ENCODE assay signal across 18 cellular contexts in genomic region chr2:161651547-161651946, GRCh38. TPM values are rescaled to one million over a fixed set of nuclear protein-coding genes. Genes with fewer than 3 reads are reported as not detected.
DNase-seq lines count a peak whose midpoint lies in the region; ATAC-seq, FAIRE-seq and TF ChIP-seq lines count a peak whose summit lies in the region.
"Had no signal": no experiment of that assay in that cellular context is flagged by ENCODE, and none has a peak within 500 bp of the region (broad histone marks: within the 10 kb centered on the region; RNA-seq: fewer than 3 reads in every experiment).

No MANE protein-coding gene starts in this region.

- H2BK120ac ChIP-seq in H1 (replicated peaks; ENCODE audit: low read depth, low read length): no peak overlapping the region
- no peak overlapping the region for H2BK120ac ChIP-seq in neuronal stem cell (ENCODE audit: low read depth, low read length)

- no peaks in the 10 kb centered on the region for H3K27me3 ChIP-seq in DND-41 (ENCODE audit: insufficient read depth, low read length, poor library complexity)
- H3K27me3 ChIP-seq in H1 (replicated peaks in 1 of 4; ENCODE audit: control insufficient read depth in 3 of 4, extremely low read depth in 1 of 4, insufficient read depth in 3 of 4, low read length in 3 of 4): no peaks in the 10 kb centered on the region
- H3K27me3 ChIP-seq in neuronal stem cell (ENCODE audit: control insufficient read depth in 3 of 3, insufficient read depth in 3 of 3, low read depth in 1 of 3, low read length in 3 of 3): no peaks in the 10 kb centered on the region
- H3K27me3 ChIP-seq in MM.1S (replicated peaks; ENCODE audit: insufficient read depth, low read length): no peaks in the 10 kb centered on the region

- H3K9me2 ChIP-seq in MM.1S (replicated peaks; ENCODE audit: insufficient read depth, low read length): no peaks in the 10 kb centered on the region

- H3K14ac ChIP-seq in H1 (ENCODE audit: insufficient read length) (no peak overlapping the region), neuronal stem cell (ENCODE audit: low read length) (peak overlapping the region; percentile 71)

- no peak for TF ChIP-seq CTCF in DND-41 (IDR thresholded peaks at IDR 0.05; ENCODE audit: borderline replicate concordance, extremely low read depth, low read length, poor library complexity, severe bottlenecking)
- TF ChIP-seq CTCF in H1 (IDR thresholded peaks at IDR 0.05; ENCODE audit: control extremely low read depth in 1 of 3, insufficient read depth in 1 of 3, low read depth in 1 of 3, low read length in 3 of 3): no peak
- no peak for TF ChIP-seq CTCF in MM.1S (IDR thresholded peaks at IDR 0.05; ENCODE audit: low read length)
- no peak for TF ChIP-seq CTCF in omental fat pad (IDR thresholded peaks at IDR 0.05)

- H3K9ac ChIP-seq in DND-41 (ENCODE audit: low read depth, low read length) (no peak overlapping the region), H1 (replicated peaks in 1 of 4; ENCODE audit: extremely low read depth in 1 of 4, low read depth in 3 of 4, low read length in 3 of 4) (no peak overlapping the region), neuronal stem cell (ENCODE audit: low read depth, low read length, poor library complexity) (no peak overlapping the region), MM.1S (ENCODE audit: low read length) (no peak overlapping the region)

- H4K8ac ChIP-seq in H1 (ENCODE audit: extremely low read depth, insufficient read depth, low read length): no peak overlapping the region
- H4K8ac ChIP-seq in neuronal stem cell (ENCODE audit: low read depth, low read length): no peak overlapping the region

- CTCF ChIA-PET in H1 (lab: Charles Lee; ENCODE audit: partially characterized antibody): interaction anchor here (0.5 to 0.8 kb wide), 3 partner anchors 9 to 205 kb away, joined by 3 to 4 read pairs (median 3); no protein-coding TSS in a partner anchor

- no peaks in the 10 kb centered on the region for H3K36me3 ChIP-seq in DND-41 (ENCODE audit: insufficient read depth, low read length)
- H3K36me3 ChIP-seq in H1 (ENCODE audit: control insufficient read depth in 2 of 4, insufficient read depth in 4 of 4, low read length in 3 of 4): no peaks in the 10 kb centered on the region
- no peaks in the 10 kb centered on the region for H3K36me3 ChIP-seq in neuronal stem cell (replicated peaks in 1 of 2; ENCODE audit: control insufficient read depth in 2 of 2, insufficient read depth in 2 of 2, low read length in 2 of 2)
- no peaks in the 10 kb centered on the region for H3K36me3 ChIP-seq in MM.1S (replicated peaks; ENCODE audit: insufficient read depth, low read length)

- H3K9me3 ChIP-seq in DND-41 (ENCODE audit: insufficient read depth, low read length, severe bottlenecking) (no peaks in the 10 kb centered on the region), H1 (ENCODE audit: insufficient read depth in 2 of 2, low read depth in 1 of 2, low read length in 1 of 2) (peaks cover 0 to 10% of the 10 kb centered on the region in 2 experiments; a peak in 2 of 4 replicates), neuronal stem cell (replicated peaks in 1 of 2; ENCODE audit: control insufficient read depth in 2 of 2, insufficient read depth in 1 of 2, low read depth in 1 of 2, low read length in 2 of 2) (peaks cover 0 to 3% of the 10 kb centered on the region in 2 donors), MM.1S (replicated peaks; ENCODE audit: insufficient read depth, low read length) (no peaks in the 10 kb centered on the region)

- H2AFZ ChIP-seq in DND-41 (ENCODE audit: low read depth, low read length) (no peak overlapping the region), H1 (ENCODE audit: low read length) (no peak overlapping the region), neuronal stem cell (ENCODE audit: low read length) (no peak overlapping the region), MM.1S (ENCODE audit: low read length) (no peak overlapping the region)

- FAIRE-seq in H1 (lab: Jason Lieb, UNC): no peak
- FAIRE-seq: GM12878, GM18507 had no signal

- H3K56ac ChIP-seq in H1 (replicated peaks; ENCODE audit: insufficient read length, low read depth, low read length): no peak overlapping the region

- H2BK20ac ChIP-seq in H1 (ENCODE audit: low read length): no peak overlapping the region

- H3K23ac ChIP-seq in H1 (ENCODE audit: insufficient read length) (no peak overlapping the region), neuronal stem cell (ENCODE audit: low read depth, low read length, poor library complexity) (peak overlapping the region; percentile 55)

- H2AK5ac ChIP-seq in H1 (ENCODE audit: low read depth, low read length) (no peak overlapping the region), neuronal stem cell (ENCODE audit: low read depth, low read length) (no peak overlapping the region)

- H3K79me2 ChIP-seq in DND-41 (ENCODE audit: insufficient read depth, low read length) (no peaks in the 10 kb centered on the region), H1 (ENCODE audit: control insufficient read depth in 1 of 2, insufficient read depth in 2 of 2, low read length in 2 of 2) (no peaks in the 10 kb centered on the region), MM.1S (ENCODE audit: low read length) (no peaks in the 10 kb centered on the region)

- no peak overlapping the region for H4K5ac ChIP-seq in H1 (ENCODE audit: insufficient read length, low read depth, low read length)

- H3K4ac ChIP-seq in H1 (replicated peaks; ENCODE audit: insufficient read length, low read depth, low read length) (no peak overlapping the region), neuronal stem cell (ENCODE audit: low read length) (no peak overlapping the region)

- H2BK12ac ChIP-seq in H1 (ENCODE audit: low read depth, low read length) (no peak overlapping the region), neuronal stem cell (ENCODE audit: low read length) (no peak overlapping the region)

- H3K4me2 ChIP-seq in DND-41 (ENCODE audit: insufficient read depth, low read length) (no peak overlapping the region), H1 (ENCODE audit: insufficient read depth in 1 of 2, low read depth in 2 of 2, low read length in 2 of 2) (no peak overlapping the region), neuronal stem cell (ENCODE audit: insufficient read depth, low read length, poor library complexity, severe bottlenecking) (no peak overlapping the region), MM.1S (ENCODE audit: low read depth, low read length) (no peak overlapping the region)

- no peak for TF ChIP-seq POLR2A in H1 (IDR thresholded peaks at IDR 0.05; ENCODE audit: control extremely low read depth in 1 of 2, low read depth in 2 of 2, low read length in 2 of 2)

- no peak for TF ChIP-seq RAD21 in H1 (IDR thresholded peaks at IDR 0.05 in 1 of 2, conservative IDR thresholded peaks at IDR 0.05 in 1 of 2; ENCODE audit: low read depth in 2 of 2, low read length in 2 of 2)

- H3K4me1 ChIP-seq in DND-41 (ENCODE audit: insufficient read depth, low read length) (no peaks in the 10 kb centered on the region), H1 (replicated peaks in 1 of 4; ENCODE audit: control insufficient read depth in 3 of 4, insufficient read depth in 4 of 4, low read length in 3 of 4) (no peaks in the 10 kb centered on the region), neuronal stem cell (ENCODE audit: control insufficient read depth in 2 of 2, insufficient read depth in 1 of 2, low read depth in 1 of 2, low read length in 2 of 2) (no peaks in the 10 kb centered on the region), MM.1S (ENCODE audit: low read length) (no peaks in the 10 kb centered on the region)

- no peak overlapping the region for H4K91ac ChIP-seq in H1 (replicated peaks; ENCODE audit: insufficient read length, low read length)
- H4K91ac ChIP-seq in neuronal stem cell (ENCODE audit: low read depth, low read length, poor library complexity): no peak overlapping the region

- H3K23me2 ChIP-seq in H1 (ENCODE audit: low read depth, low read length): no peaks in the 10 kb centered on the region

- H3K27ac ChIP-seq in DND-41 (ENCODE audit: low read length) (no peak overlapping the region), H1 (ENCODE audit: low read depth, low read length) (no peak overlapping the region), neuronal stem cell (replicated peaks; ENCODE audit: low read length) (no peak overlapping the region), MM.1S (ENCODE audit: low read length) (no peak overlapping the region)
- H3K27ac ChIP-seq: SK-N-MC had no signal

- DNase-seq in DND-41: no peak
- peak; percentile 32 for DNase-seq in LHCN-M2 (ENCODE audit: low read depth)
- DNase-seq in H1 (ENCODE audit: low read depth in 1 of 2, low spot score in 2 of 2): no peak
- DNase-seq in neuronal stem cell (ENCODE audit: low spot score): no peak
- DNase-seq in HuH-7.5 (ENCODE audit: low spot score): no peak
- no peak for DNase-seq in MM.1S
- DNase-seq in omental fat pad (ENCODE audit: low spot score): no peak
- DNase-seq: HCEC 1CT, NCI-H1048, NCI-H146, NCI-H2171 treated with DMSO at 0.1 percent for 48 hours, T-cell had no signal

- 97% methylated on average over 9 of the region's 11 CpGs; no CpG with 5 or more reads in 1 of the 2 experiments for WGBS in H1 (ENCODE audit: extremely low coverage in 1 of 2, insufficient coverage in 1 of 2, insufficient read length in 1 of 2, insufficient replicate concordance in 2 of 2, low coverage in 1 of 2, low lambda C conversion rate in 2 of 2, missing lambda C conversion rate in 1 of 2), 2 experiments
- WGBS in neuronal stem cell (ENCODE audit: extremely low coverage in 2 of 2, insufficient read length in 2 of 2, insufficient replicate concordance in 1 of 2), 2 donors: no CpG with 5 or more reads among the region's 11 CpGs

- TF ChIP-seq EP300 in H1 (IDR thresholded peaks at IDR 0.05; ENCODE audit: borderline replicate concordance in 1 of 2, low read depth in 2 of 2, low read length in 2 of 2): no peak

- H2BK5ac ChIP-seq in H1 (ENCODE audit: low read depth, low read length): no peak overlapping the region
- no peak overlapping the region for H2BK5ac ChIP-seq in neuronal stem cell (ENCODE audit: low read length)

- ATAC-seq in DND-41 (ENCODE audit: insufficient read depth, low read depth) (peak; percentile 37; the same call in 2 of the 3 replicates), omental fat pad (ENCODE audit: low FRiP score) (no peak)
- ATAC-seq: GM12878, T-cell had no signal

- H3F3A ChIP-seq in MM.1S (ENCODE audit: insufficient read depth, low read length): no peaks in the 10 kb centered on the region

- H4K20me1 ChIP-seq in DND-41 (ENCODE audit: insufficient read depth, low read length): no peaks in the 10 kb centered on the region
- no peaks in the 10 kb centered on the region for H4K20me1 ChIP-seq in H1 (replicated peaks in 1 of 2; ENCODE audit: control insufficient read depth in 1 of 2, insufficient read depth in 2 of 2, low read length in 2 of 2)
- no peaks in the 10 kb centered on the region for H4K20me1 ChIP-seq in MM.1S (ENCODE audit: insufficient read depth, low read length)

- no peaks in the 10 kb centered on the region for H3K79me1 ChIP-seq in H1 (ENCODE audit: low read depth, low read length)
- peaks cover 2% of the 10 kb centered on the region for H3K79me1 ChIP-seq in neuronal stem cell (ENCODE audit: low read depth, low read length)

- H2BK15ac ChIP-seq in H1 (ENCODE audit: low read length): 0 out of 2 replicates have a peak overlapping the region, but pooled peaks have one; percentile 61
- no peak overlapping the region for H2BK15ac ChIP-seq in neuronal stem cell (ENCODE audit: low read length)

- H3K18ac ChIP-seq in H1 (ENCODE audit: extremely low read depth, low read length) (no peak overlapping the region), neuronal stem cell (ENCODE audit: low read length) (peak overlapping the region; percentile 48)

- H3K4me3 ChIP-seq in DND-41 (ENCODE audit: low read depth in 1 of 2, low read length in 2 of 2) (no peak overlapping the region), H1 (ENCODE audit: extremely low read depth in 1 of 4, insufficient read depth in 2 of 4, low read depth in 3 of 4, low read length in 4 of 4) (no peak overlapping the region), neuronal stem cell (ENCODE audit: low read length in 2 of 2) (no peak overlapping the region), MM.1S (ENCODE audit: low read length) (no peak overlapping the region)
- H3K4me3 ChIP-seq: GM12878, SK-N-MC had no signal

- POLR2A ChIA-PET in H1 (lab: Charles Lee; ENCODE audit: partially characterized antibody): interaction anchor here (0.6 kb wide), 1 partner anchor 198 kb away, joined by 3 read pairs; no protein-coding TSS in a partner anchor

RNA-seq across cellular contexts. Expression of gene SLC4A10, which starts 27.3 kb away (rescaled TPM):
- 0.58 and 0.69 TPM in 2 replicates for total RNA-seq in LHCN-M2 (2014; rRNA removed)
- 0.16 TPM for polyA plus RNA-seq in LHCN-M2 (2012)
- 0.37 and 0.57 TPM in 2 replicates for total RNA-seq in H1 (2021; fragmentation: NEBNext Ultra II Directional; extraction: Animal tissue kit (Norgen Biotek cat#: 25700))
- 0.08 and 0.17 TPM in 2 replicates for polyA plus RNA-seq in H1 (2011; rRNA removed)
- polyA plus RNA-seq in H1 (2011; cell fraction: cytosol; rRNA removed): 0.16 TPM
- polyA plus RNA-seq in H1 (2011; cell fraction: nucleus; rRNA removed): 0.23 TPM
- polyA plus RNA-seq in H1 (2012, experiment 1 of 2): 0.23 to 0.32 TPM (median 0.30 TPM) in 4 replicates
- polyA plus RNA-seq in H1 (2012, experiment 2 of 2): not detected
- 0.36 TPM for polyA plus RNA-seq in H1 (2013, experiment 1 of 2)
- 0.22 TPM for polyA plus RNA-seq in H1 (2013, experiment 2 of 2)
- polyA minus RNA-seq in H1 (2011; rRNA and poly(A)+ RNA removed): 0.50 and 0.66 TPM in 2 replicates
- polyA minus RNA-seq in H1 (2011; cell fraction: cytosol; rRNA and poly(A)+ RNA removed): not detected
- 0.40 TPM for polyA minus RNA-seq in H1 (2011; cell fraction: nucleus; rRNA and poly(A)+ RNA removed)
- 0.20 TPM for polyA plus RNA-seq in neuronal stem cell (2013, experiment 1 of 2)
- polyA plus RNA-seq in neuronal stem cell (2013, experiment 2 of 2): 0.25 TPM
- total RNA-seq in omental fat pad: under 1 TPM in 3 of 4 donors, not detected in 1; 0.09 to 0.16 (median 0.12) TPM
- total RNA-seq: GM12878, HT-29 had no signal
- polyA plus RNA-seq: AG04450, BJ had no signal
